In genomic region chr6:32288426-32288825, GRCh38 we compare ENCODE assay signal across 18 cellular contexts.
"Had no signal": no experiment of that assay in that cellular context is flagged by ENCODE, and none has a peak within 500 bp of the region (broad histone marks: within the 10 kb centered on the region; RNA-seq: fewer than 3 reads in every experiment).

No MANE protein-coding gene starts in this region.

- H3K27ac ChIP-seq: adrenal gland had no signal

- H3K4me1 ChIP-seq: adrenal gland had no signal

- H3K36me3 ChIP-seq: adrenal gland had no signal

- H3K4me3 ChIP-seq: adrenal gland had no signal

- DNase-seq: activated CD4-positive, alpha-beta T cell treated with anti-CD3 and anti-CD28 coated beads, Interleukin-2, amount 50 U/mL, for 1 hour; activated CD8-positive, alpha-beta memory T cell treated with anti-CD3 and anti-CD28 coated beads, Interleukin-2, amount 50 U/mL, for 4 hours; activated CD8-positive, alpha-beta T cell treated with anti-CD3 and anti-CD28 coated beads for 36 hours; activated naive CD4-positive, alpha-beta T cell treated with anti-CD3 and anti-CD28 coated beads, Interleukin-2, amount 50 U/mL, for 16 hours; activated naive CD8-positive, alpha-beta T cell treated with anti-CD3 and anti-CD28 coated beads, Interleukin-2, amount 10 ng/mL, durations not matched to agents 7 days and 5 days; adrenal gland; anterior cingulate cortex; cerebellar nuclear complex; KG1; NCI-H1092; NCI-H1417; NCI-H2029 treated with DMSO at 0.1 percent for 48 hours; NCI-H510A treated with DMSO at 0.1 percent for 48 hours; NCI-H69; NK-92 treated with Interleukin-12 subunit alpha and Interleukin-12 subunit beta, amount 100 ng/mL, for 24 hours; SHP77; T-helper 9 cell had no signal

- H3K9me3 ChIP-seq: adrenal gland had no signal

- ATAC-seq: activated CD8-positive, alpha-beta T cell treated with anti-CD3 and anti-CD28 coated beads for 36 hours; WTC11 had no signal
